Comparison of ENCODE assay signal across 8 cellular contexts in the genomic region with DNA sequence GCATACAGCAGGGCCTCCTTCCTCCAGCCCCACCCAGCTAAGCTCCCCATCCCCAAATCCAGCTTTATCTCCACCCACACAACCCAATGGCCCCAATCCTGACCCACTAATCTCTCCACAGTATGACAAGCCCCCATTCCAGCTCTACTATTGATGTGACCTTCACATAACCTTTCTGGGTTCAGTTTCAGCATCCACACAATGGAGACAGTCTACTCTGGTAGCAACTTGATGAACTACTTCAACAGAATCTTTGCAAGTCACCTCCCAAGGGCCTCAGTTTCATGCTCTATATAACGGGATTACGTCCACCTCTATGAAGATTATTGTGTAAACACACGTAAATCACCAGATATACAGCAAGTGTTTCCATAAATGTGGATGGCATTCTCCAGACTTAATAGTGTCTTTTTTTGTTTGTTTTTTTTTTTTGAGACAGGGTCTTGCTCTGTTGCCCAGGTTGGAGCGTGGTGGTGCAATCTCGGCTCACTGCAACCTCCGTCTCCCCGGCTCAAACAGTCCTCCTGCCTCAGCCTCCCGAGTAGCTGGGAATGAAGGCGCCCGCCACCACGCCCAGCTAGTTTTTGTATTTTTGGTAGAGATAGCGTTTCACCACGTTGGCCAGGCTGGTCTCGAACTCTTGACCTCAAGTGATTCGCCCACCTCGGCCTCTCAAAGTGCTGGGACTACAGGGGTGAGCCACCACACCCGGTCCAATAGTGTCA. TPM values are rescaled to one million over a fixed set of nuclear protein-coding genes. Genes with fewer than 3 reads are reported as not detected.
A peak's percentile ranks its signal among the peaks of the same experiment; 100 is the strongest.
DNase-seq lines count a peak whose midpoint lies in the region; ATAC-seq, FAIRE-seq and TF ChIP-seq lines count a peak whose summit lies in the region.

No MANE protein-coding gene starts in this region.

- no peaks in the 10 kb centered on the region for H3K9me3 Mint-ChIP-seq in endothelial cell (ENCODE audit: unreplicated experiment)

- intact Hi-C loops in OCI-LY7 (cut with micrococcal nuclease; ENCODE audit: unreplicated experiment) (loop anchor here (2.0 kb wide), 2 partner anchors 215 to 403 kb away; a partner anchor contains a TSS), pancreas (cut with DNase I) (no loop called here)

- H3K4me3 ChIP-seq in DND-41 (ENCODE audit: low read depth in 1 of 2, low read length in 2 of 2) (peak overlapping the region; percentile 84 to 94; a peak in 3 of 4 replicates), OCI-LY7 (ENCODE audit: low read depth, low read length, poor library complexity, severe bottlenecking) (peak overlapping the region; percentile 81), pancreas (peak overlapping the region in 3 of 4 donors; percentile 72 to 84 (median 79))

- peaks cover 12% of the 10 kb centered on the region for H3K27me3 Mint-ChIP-seq in endothelial cell (ENCODE audit: unreplicated experiment)

- H3K4me1 Mint-ChIP-seq in endothelial cell (ENCODE audit: unreplicated experiment): peaks cover 14% of the 10 kb centered on the region

- H3K4me2 ChIP-seq in DND-41 (ENCODE audit: insufficient read depth, low read length) (peak overlapping the region; percentile 73), OCI-LY7 (ENCODE audit: low read length) (peak overlapping the region; percentile 68)

- ATAC-seq in DND-41 (ENCODE audit: insufficient read depth, low read depth): no peak
- ATAC-seq in pancreas: no peak
- no peak for ATAC-seq in HG03378 (IDR thresholded peaks at IDR 0.05; ENCODE audit: unreplicated experiment)

- DNase-seq in DND-41 (no peak), OCI-LY7 (ENCODE audit: low spot score) (no peak), endothelial cell (ENCODE audit: low spot score) (no peak), pancreas (no peak), mesenteric fat pad (ENCODE audit: low spot score) (no peak), NCI-H2171 treated with DMSO at 0.1 percent for 48 hours (lab: John Stamatoyannopoulos, UW) (no peak), AG08395 (ENCODE audit: low spot score) (no peak)

- TF ChIP-seq CTCF in DND-41 (IDR thresholded peaks at IDR 0.05; ENCODE audit: borderline replicate concordance, extremely low read depth, low read length, poor library complexity, severe bottlenecking): no peak
- TF ChIP-seq CTCF in OCI-LY7 (conservative IDR thresholded peaks at IDR 0.05; ENCODE audit: low read length): no peak
- no peak for TF ChIP-seq CTCF in endothelial cell (IDR thresholded peaks at IDR 0.05; ENCODE audit: unreplicated experiment)
- no peak for TF ChIP-seq CTCF in pancreas (IDR thresholded peaks at IDR 0.05)

- peaks cover 55% of the 10 kb centered on the region for H3K79me2 ChIP-seq in DND-41 (ENCODE audit: insufficient read depth, low read length)
- H3K79me2 ChIP-seq in OCI-LY7 (ENCODE audit: insufficient read depth, low read depth, low read length): peaks cover 57% of the 10 kb centered on the region

- BruUV-seq in OCI-LY7 (replicated peaks; lab: Mats Ljungman, UMichigan): TSS peak; percentile 81

- H3K27me3 ChIP-seq in DND-41 (ENCODE audit: insufficient read depth, low read length, poor library complexity) (no peaks in the 10 kb centered on the region), pancreas (no peaks in the 10 kb centered on the region)

- peak overlapping the region; percentile 37 for H3K27ac Mint-ChIP-seq in endothelial cell (ENCODE audit: unreplicated experiment)

- POLR2A ChIA-PET in OCI-LY7 (lab: Charles Lee): interaction anchor here (0.6 to 2.1 kb wide), 6 partner anchors 11 to 712 kb away, joined by 3 to 6 read pairs (median 4); a partner anchor contains a TSS

- H4K20me1 ChIP-seq in DND-41 (ENCODE audit: insufficient read depth, low read length): peaks cover 23% of the 10 kb centered on the region; the same call in 1 of the 2 replicates
- peaks cover 13% of the 10 kb centered on the region; the same call in 1 of the 2 replicates for H4K20me1 ChIP-seq in OCI-LY7 (ENCODE audit: insufficient read depth, low read length)

- CTCF ChIA-PET in OCI-LY7 (lab: Charles Lee; ENCODE audit: unreplicated experiment): interaction anchor here (0.7 kb wide), 1 partner anchor 10 kb away, joined by 3 read pairs; no protein-coding TSS in a partner anchor

- no peaks in the 10 kb centered on the region for H3K9me2 ChIP-seq in OCI-LY7 (ENCODE audit: insufficient read depth, low read length)

- H3K4me1 ChIP-seq in DND-41 (ENCODE audit: insufficient read depth, low read length) (peaks cover 29% of the 10 kb centered on the region), OCI-LY7 (ENCODE audit: insufficient read depth, low read length, poor library complexity, severe bottlenecking) (peaks cover 41% of the 10 kb centered on the region), pancreas (peaks cover 0 to 19% (median 10%) of the 10 kb centered on the region in 3 donors)

- H3K36me3 ChIP-seq in DND-41 (ENCODE audit: insufficient read depth, low read length): peaks cover 24% of the 10 kb centered on the region; the same call in 1 of the 2 replicates
- peaks cover 40% of the 10 kb centered on the region for H3K36me3 ChIP-seq in OCI-LY7 (ENCODE audit: insufficient read depth, low read length)
- H3K36me3 ChIP-seq in pancreas: no peaks in the 10 kb centered on the region

- H3K9ac ChIP-seq in DND-41 (ENCODE audit: low read depth, low read length): peak overlapping the region; percentile 90

- peak overlapping the region; percentile 89 for H3K27ac ChIP-seq in DND-41 (ENCODE audit: low read length)
- H3K27ac ChIP-seq in OCI-LY7 (ENCODE audit: low read depth, low read length, poor library complexity, severe bottlenecking): peak overlapping the region; percentile 58
- H3K27ac ChIP-seq in pancreas: no peak overlapping the region

- H3K4me3 Mint-ChIP-seq in endothelial cell (ENCODE audit: unreplicated experiment): peak overlapping the region; percentile 90

- H3K9me3 ChIP-seq in DND-41 (ENCODE audit: insufficient read depth, low read length, severe bottlenecking) (no peaks in the 10 kb centered on the region), OCI-LY7 (ENCODE audit: low read length) (no peaks in the 10 kb centered on the region), pancreas (no peaks in the 10 kb centered on the region)

- H2AFZ ChIP-seq in DND-41 (ENCODE audit: low read depth, low read length): no peak overlapping the region
- H2AFZ ChIP-seq in OCI-LY7 (ENCODE audit: low read length): no peak overlapping the region

- no peak for FAIRE-seq in pancreas (lab: Jason Lieb, UNC)

- H3K36me3 Mint-ChIP-seq in endothelial cell (ENCODE audit: low read depth, unreplicated experiment): peaks cover 7% of the 10 kb centered on the region

- 77 to 82% methylated on average over 17 of the region's 17 CpGs for WGBS in pancreas, 2 donors

RNA-seq across cellular contexts. Expression of a gene that starts 1.4 kb away (rescaled TPM):
- total RNA-seq in OCI-LY7 (2014; rRNA removed; shearing (Covaris generic)): 121 and 133 TPM in 2 replicates
- total RNA-seq in OCI-LY7 (2022) (203 and 218 TPM in 2 replicates), endothelial cell (ENCODE audit: unreplicated experiment) (165 TPM), pancreas (100 to 1,000 TPM in 2 of 6 donors, 10 to 100 TPM in 4; 41.2 to 122 (median 76.1) TPM), mesenteric fat pad (56.8 TPM)
- 10 to 100 TPM; 44.7 to 62.0 TPM for polyA plus RNA-seq in pancreas

Comparison
In these comparisons a context has a peak if more than half of its experiments do, and no peak if none do; other contexts are left out.
1. H3K27ac ChIP-seq: peak in DND-41 (single experiment) and OCI-LY7 (single experiment); none in pancreas (0 of 4).
2. Peak in every context shown above with its lines, with median percentiles within 50 percentile points of each other: H3K4me3 ChIP-seq.